Comparison of ENCODE assay signal across 21 cellular contexts in genomic region chr4:159134422-159134821, GRCh38.
"Had no signal": no experiment of that assay in that cellular context is flagged by ENCODE, and none has a peak within 500 bp of the region (broad histone marks: within the 10 kb centered on the region; RNA-seq: fewer than 3 reads in every experiment).

No MANE protein-coding gene starts in this region.

- H3K36me3 Mint-ChIP-seq: natural killer cell had no signal

- ATAC-seq: effector memory CD8-positive, alpha-beta T cell; gastroesophageal sphincter; left lobe of liver; mucosa of descending colon; natural killer cell; stimulated activated naive CD8-positive, alpha-beta T cell treated with anti-CD3 and anti-CD28 coated beads, Interleukin-15, Interleukin-2, amounts not matched to agents 100 U/mL and 50 U/mL, for 24 hours had no signal

- H3K4me3 ChIP-seq: esophagus squamous epithelium, gastroesophageal sphincter, mucosa of descending colon, ovary, right atrium auricular region, suprapubic skin, thyroid gland had no signal

- H3K36me3 ChIP-seq: esophagus squamous epithelium, gastroesophageal sphincter, ovary, right atrium auricular region, suprapubic skin, thyroid gland had no signal

- H3K27me3 ChIP-seq: esophagus squamous epithelium, gastroesophageal sphincter, ovary, right atrium auricular region, suprapubic skin, thyroid gland had no signal

- H3K9me3 ChIP-seq: esophagus squamous epithelium, gastroesophageal sphincter, mucosa of descending colon, ovary, right atrium auricular region, suprapubic skin, thyroid gland had no signal

- H3K27me3 Mint-ChIP-seq: effector memory CD8-positive, alpha-beta T cell; type B pancreatic cell had no signal

- FAIRE-seq: small intestine, urothelium cell line had no signal

- H3K9me3 Mint-ChIP-seq: effector memory CD8-positive, alpha-beta T cell; natural killer cell; neural crest cell; type B pancreatic cell had no signal

- DNase-seq: cortex of kidney; effector memory CD8-positive, alpha-beta T cell; esophagus squamous epithelium; foreskin fibroblast; glutamatergic neuron; islet precursor cell; mammary epithelial cell; mucosa of descending colon; natural killer cell; ovary; small intestine; stimulated activated CD4-positive, alpha-beta T cell treated with anti-CD3 and anti-CD28 coated beads, Interleukin-12 subunit alpha, Interleukin-12 subunit beta, amount 100 ng/mL, for 4 hours; stimulated activated naive CD8-positive, alpha-beta T cell treated with anti-CD3 and anti-CD28 coated beads, Interleukin-15, Interleukin-2, amounts not matched to agents 100 U/mL and 50 U/mL, for 24 hours; thyroid gland had no signal

- H3K27ac ChIP-seq: esophagus squamous epithelium, gastroesophageal sphincter, ovary, right atrium auricular region, suprapubic skin, thyroid gland had no signal

- H3K27ac Mint-ChIP-seq: natural killer cell, type B pancreatic cell had no signal

- H3K4me3 Mint-ChIP-seq: effector memory CD8-positive, alpha-beta T cell; natural killer cell; neural crest cell; type B pancreatic cell had no signal
